ENCODE assay signal across 8 cellular contexts in the genomic region with DNA sequence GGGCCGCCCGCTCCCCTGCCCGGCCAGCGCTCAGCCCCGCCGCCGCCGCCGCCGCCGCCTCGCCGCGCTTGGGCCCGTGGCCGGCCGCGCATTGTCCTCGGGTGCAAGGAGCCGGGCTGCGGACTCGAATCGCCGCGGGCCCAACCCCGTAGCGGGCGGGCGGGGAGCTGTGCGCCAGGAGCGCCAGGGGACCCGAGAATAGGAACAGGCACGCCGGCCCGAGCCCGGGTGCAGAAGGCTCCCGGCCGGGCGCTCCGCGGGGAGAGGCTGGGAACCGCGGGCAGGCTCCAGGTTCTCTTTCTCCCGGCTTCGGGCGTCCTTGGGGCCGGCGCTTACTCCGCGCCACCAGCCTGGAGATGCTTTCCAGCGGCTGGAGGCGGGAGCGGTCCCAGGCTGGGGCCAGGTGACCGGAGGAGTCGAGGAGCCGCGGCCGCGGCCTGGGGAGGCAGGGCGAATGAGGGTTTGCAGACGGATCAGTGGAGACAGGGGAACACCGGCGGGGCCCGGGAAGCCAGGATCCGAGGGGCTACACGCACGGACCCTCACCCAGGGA. TPM values are rescaled to one million over a fixed set of nuclear protein-coding genes. Genes with fewer than 3 reads are reported as not detected.
DNase-seq lines count a peak whose midpoint lies in the region; ATAC-seq, FAIRE-seq and TF ChIP-seq lines count a peak whose summit lies in the region.

No MANE protein-coding gene starts in this region.

- peak overlapping the region; percentile 96 for H3K4me2 ChIP-seq in astrocyte (ENCODE audit: low read length)

- H3K27me3 ChIP-seq in astrocyte (ENCODE audit: insufficient read depth, low read length) (no peaks in the 10 kb centered on the region), skeletal muscle tissue (ENCODE audit: control insufficient read depth in 3 of 3, insufficient read depth in 3 of 3, low read length in 3 of 3) (no peaks in the 10 kb centered on the region)

- H3K4me3 ChIP-seq in astrocyte (ENCODE audit: insufficient read depth, low read depth, low read length) = peak overlapping the region; percentile 82
- peak overlapping the region; percentile 81 for H3K4me3 ChIP-seq in iPS-18c (ENCODE audit: insufficient read depth, low read depth, low read length)
- peak overlapping the region; percentile 84 to 86 (median 85) for H3K4me3 ChIP-seq in skeletal muscle tissue (ENCODE audit: low read length in 3 of 3)

- H3K4me1 ChIP-seq in astrocyte (ENCODE audit: insufficient read depth, low read length) (peaks cover 42% of the 10 kb centered on the region), skeletal muscle tissue (ENCODE audit: control insufficient read depth in 3 of 3, insufficient read depth in 3 of 3, low read length in 3 of 3) (peaks cover 42 to 46% (median 43%) of the 10 kb centered on the region in 3 donors)

- in situ Hi-C loops in KBM-7 (cut with MboI; ENCODE audit: low pct_unique_long_range_greater_than_20kb, low sequenced_read_pairs) = no loop called here

- ATAC-seq in GM18519 (IDR thresholded peaks at IDR 0.05; ENCODE audit: low FRiP score, unreplicated experiment) = no peak

- H3K4me3 Mint-ChIP-seq in astrocyte (ENCODE audit: unreplicated experiment) = peak overlapping the region; percentile 99

- H3K4me1 Mint-ChIP-seq in astrocyte (ENCODE audit: low read depth, unreplicated experiment) = peaks cover 39% of the 10 kb centered on the region

- peak overlapping the region; percentile 50 for H2AFZ ChIP-seq in astrocyte (ENCODE audit: low read depth, low read length)

- H3K9me3 ChIP-seq in astrocyte (ENCODE audit: insufficient read depth, low read depth, low read length) = no peaks in the 10 kb centered on the region
- no peaks in the 10 kb centered on the region for H3K9me3 ChIP-seq in iPS-18c (ENCODE audit: control insufficient read depth, insufficient read depth, low read length)
- H3K9me3 ChIP-seq in skeletal muscle tissue (ENCODE audit: control insufficient read depth in 3 of 3, low read length in 3 of 3) = no peaks in the 10 kb centered on the region

- H3K36me3 ChIP-seq in astrocyte (ENCODE audit: insufficient read depth, low read length) (no peaks in the 10 kb centered on the region), skeletal muscle tissue (ENCODE audit: control insufficient read depth in 3 of 3, insufficient read depth in 3 of 3, low read length in 3 of 3) (no peaks in the 10 kb centered on the region)

- peaks cover 6% of the 10 kb centered on the region for H4K20me1 ChIP-seq in astrocyte (ENCODE audit: insufficient read depth, low read length)

- peak overlapping the region; percentile 100 for H3K27ac Mint-ChIP-seq in astrocyte (ENCODE audit: unreplicated experiment)

- H3K9me3 Mint-ChIP-seq in astrocyte (ENCODE audit: unreplicated experiment) = no peaks in the 10 kb centered on the region

- H3K27ac ChIP-seq in astrocyte (ENCODE audit: low read depth, low read length) = peak overlapping the region; percentile 79
- peak overlapping the region; percentile 90 for H3K27ac ChIP-seq in skeletal muscle tissue (ENCODE audit: low read depth, low read length)

- H3K36me3 Mint-ChIP-seq in astrocyte (ENCODE audit: low read depth, unreplicated experiment) = peaks cover 16% of the 10 kb centered on the region

- DNase-seq in NCI-H1417 (lab: John Stamatoyannopoulos, UW) (peak in 2 of 3 experiments; percentile 75 to 81), NCI-H1417 treated with DMSO at 0.1 percent for 48 hours (lab: John Stamatoyannopoulos, UW) (no peak), KBM-7 (peak; percentile 38), astrocyte (ENCODE audit: low read depth) (peak; percentile 29), NCI-H345 (lab: John Stamatoyannopoulos, UW) (no peak)

- FAIRE-seq in astrocyte (lab: Jason Lieb, UNC) = no peak

- no peak for TF ChIP-seq CTCF in astrocyte (IDR thresholded peaks at IDR 0.05; ENCODE audit: insufficient read depth, low read depth, low read length)

- peaks cover 44% of the 10 kb centered on the region for H3K79me2 ChIP-seq in astrocyte (ENCODE audit: insufficient read depth, low read length)

- H3K9ac ChIP-seq in astrocyte (ENCODE audit: low read length) (peak overlapping the region; percentile 92), skeletal muscle tissue (ENCODE audit: low read depth in 1 of 3, low read length in 3 of 3) (peak overlapping the region; percentile 89 to 95 (median 91))

- no peaks in the 10 kb centered on the region for H3K27me3 Mint-ChIP-seq in astrocyte (ENCODE audit: low read depth, unreplicated experiment)

RNA-seq across cellular contexts. Expression of gene PKNOX2, which starts 0.6 kb away (rescaled TPM):
- total RNA-seq in astrocyte (53.4 and 69.9 TPM in 2 replicates), skeletal muscle tissue (6.8 TPM)

RNA-seq across cellular contexts. Expression of gene TMEM218, which starts 53.8 kb away (rescaled TPM):
- total RNA-seq in astrocyte (11.6 and 11.9 TPM in 2 replicates), skeletal muscle tissue (37.1 TPM)

Comparison
In these comparisons a context has a peak if more than half of its experiments do, and no peak if none do; other contexts are left out.
1. DNase-seq: peak in NCI-H1417 (2 of 3), KBM-7 (single experiment) and astrocyte (single experiment); none in NCI-H1417 treated with DMSO at 0.1 percent for 48 hours (single experiment) and NCI-H345 (single experiment).
2. Peak in every context shown above with its lines, with median percentiles within 50 percentile points of each other: H3K4me3 ChIP-seq.